Comparison of ENCODE assay signal across 11 cellular contexts in the genomic region with DNA sequence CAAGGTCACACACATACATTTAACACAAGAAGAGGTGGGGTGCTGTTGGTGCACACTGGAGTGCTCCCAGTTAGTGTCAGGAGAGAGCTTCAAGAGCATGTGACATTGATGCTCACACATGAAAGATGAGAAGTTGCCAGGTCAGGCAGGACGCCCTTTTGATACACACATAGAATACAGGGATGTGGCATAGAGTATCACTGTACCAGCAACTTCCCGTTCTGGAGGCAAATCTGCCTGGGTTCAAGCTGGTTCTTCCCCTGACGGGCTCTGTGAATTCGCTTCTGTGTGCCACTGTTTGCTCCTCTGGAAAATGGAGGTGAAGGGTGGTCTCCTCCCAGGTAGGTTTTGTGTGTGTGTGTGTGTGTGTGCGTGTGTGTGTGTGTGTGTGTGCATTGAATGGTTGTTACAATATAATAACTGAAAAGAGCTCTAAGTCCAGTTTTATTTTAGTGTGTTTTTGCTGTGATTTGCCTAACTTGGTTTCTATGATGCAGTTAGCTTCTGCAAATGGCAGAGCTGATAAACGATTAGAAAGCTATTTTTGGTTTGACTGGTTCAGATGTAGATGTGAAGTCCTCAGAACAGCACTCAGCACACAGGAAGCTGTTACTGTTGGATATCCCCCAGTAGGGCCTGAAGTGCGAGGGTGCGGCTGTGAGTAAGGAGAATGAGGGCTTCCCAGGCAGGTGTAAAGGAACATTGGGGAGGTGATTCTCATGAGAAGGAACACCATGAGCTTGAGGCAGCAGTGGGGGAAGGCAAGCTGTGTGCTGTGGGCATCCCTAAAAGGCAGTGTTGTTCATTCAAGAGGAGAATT. TPM values are rescaled to one million over a fixed set of nuclear protein-coding genes. Genes with fewer than 3 reads are reported as not detected.
DNase-seq lines count a peak whose midpoint lies in the region; ATAC-seq lines count a peak whose summit lies in the region.
"Had no signal": no experiment of that assay in that cellular context is flagged by ENCODE, and none has a peak within 500 bp of the region (broad histone marks: within the 10 kb centered on the region; RNA-seq: fewer than 3 reads in every experiment).

No MANE protein-coding gene starts in this region.

- no peak overlapping the region for H2BK15ac ChIP-seq in neuronal stem cell (ENCODE audit: low read length)

- no peak overlapping the region for H2BK5ac ChIP-seq in neuronal stem cell (ENCODE audit: low read length)

- ATAC-seq in activated CD4-positive, alpha-beta T cell treated with anti-CD3 and anti-CD28 coated beads for 36 hours: peak; percentile 52
- ATAC-seq in HG02678 (IDR thresholded peaks at IDR 0.05; ENCODE audit: unreplicated experiment) (peak; percentile 42), GM21786 (IDR thresholded peaks at IDR 0.05; ENCODE audit: unreplicated experiment) (no peak)
- peak; percentile 20 for ATAC-seq in activated T-helper 17 cell treated with anti-CD3 and anti-CD28 coated beads, Interleukin-2, amount 50 U/mL, for 72 hours (replicated peaks)
- ATAC-seq: A549 had no signal

- peak overlapping the region; percentile 17 for H3K4ac ChIP-seq in neuronal stem cell (ENCODE audit: low read length)

- H3K4me3 ChIP-seq in neuronal stem cell (ENCODE audit: low read length in 2 of 2): no peak overlapping the region
- H3K4me3 ChIP-seq: A549, PC-9 had no signal

- H3K23ac ChIP-seq in neuronal stem cell (ENCODE audit: low read depth, low read length, poor library complexity): peak overlapping the region; percentile 18

- H3K9me3 ChIP-seq in neuronal stem cell (replicated peaks in 1 of 2; ENCODE audit: control insufficient read depth in 2 of 2, insufficient read depth in 1 of 2, low read depth in 1 of 2, low read length in 2 of 2): no peaks in the 10 kb centered on the region
- H3K9me3 ChIP-seq: A549 had no signal

- WGBS in neuronal stem cell (ENCODE audit: extremely low coverage in 2 of 2, insufficient read length in 2 of 2, insufficient replicate concordance in 1 of 2), 2 donors: no CpG with 5 or more reads among the region's 8 CpGs

- H3K79me1 ChIP-seq in neuronal stem cell (ENCODE audit: low read depth, low read length): peaks cover 9% of the 10 kb centered on the region

- H3K27ac ChIP-seq in neuronal stem cell (replicated peaks; ENCODE audit: low read length): no peak overlapping the region
- H3K27ac ChIP-seq: A549, PC-9 had no signal

- H4K8ac ChIP-seq in neuronal stem cell (ENCODE audit: low read depth, low read length): no peak overlapping the region

- peaks cover 29% of the 10 kb centered on the region for H3K36me3 Mint-ChIP-seq in activated CD4-positive, alpha-beta T cell treated with anti-CD3 and anti-CD28 coated beads for 36 hours (ENCODE audit: low read depth)
- peaks cover 11% of the 10 kb centered on the region for H3K36me3 Mint-ChIP-seq in activated T-helper 17 cell treated with anti-CD3 and anti-CD28 coated beads, Interleukin-2, amount 50 U/mL, for 72 hours (ENCODE audit: low read depth)

- DNase-seq in activated CD4-positive, alpha-beta T cell treated with anti-CD3 and anti-CD28 coated beads for 36 hours: peak; percentile 45
- no peak for DNase-seq in activated CD4-positive, alpha-beta T cell treated with anti-CD3 and anti-CD28 coated beads, Interleukin-2, amount 50 U/mL, for 1 hour
- no peak for DNase-seq in neuronal stem cell (ENCODE audit: low spot score)
- DNase-seq in NCI-H2107 treated with DMSO at 0.1 percent for 48 hours (lab: John Stamatoyannopoulos, UW; ENCODE audit: unreplicated experiment): no peak
- no peak for DNase-seq in EL
- DNase-seq: mammary epithelial cell, PC-9 had no signal

- POLR2A ChIA-PET in activated CD4-positive, alpha-beta T cell treated with anti-CD3 and anti-CD28 coated beads for 36 hours (lab: Charles Lee): interaction anchor here (0.8 to 1.2 kb wide), 2 partner anchors 10 to 56 kb away, joined by 3 read pairs; no protein-coding TSS in a partner anchor

- no peaks in the 10 kb centered on the region for H3K36me3 ChIP-seq in neuronal stem cell (replicated peaks in 1 of 2; ENCODE audit: control insufficient read depth in 2 of 2, insufficient read depth in 2 of 2, low read length in 2 of 2)

- no peak overlapping the region for H2AK5ac ChIP-seq in neuronal stem cell (ENCODE audit: low read depth, low read length)

- no peaks in the 10 kb centered on the region for H3K9me3 Mint-ChIP-seq in activated CD4-positive, alpha-beta T cell treated with anti-CD3 and anti-CD28 coated beads for 36 hours (ENCODE audit: low read depth)
- H3K9me3 Mint-ChIP-seq in activated T-helper 17 cell treated with anti-CD3 and anti-CD28 coated beads, Interleukin-2, amount 50 U/mL, for 72 hours: no peaks in the 10 kb centered on the region

- peak overlapping the region; percentile 16 for H3K4me3 Mint-ChIP-seq in activated CD4-positive, alpha-beta T cell treated with anti-CD3 and anti-CD28 coated beads for 36 hours
- peak overlapping the region; percentile 56 for H3K4me3 Mint-ChIP-seq in activated T-helper 17 cell treated with anti-CD3 and anti-CD28 coated beads, Interleukin-2, amount 50 U/mL, for 72 hours

- no peak overlapping the region for H3K4me2 ChIP-seq in neuronal stem cell (ENCODE audit: insufficient read depth, low read length, poor library complexity, severe bottlenecking)
- H3K4me2 ChIP-seq: A549, PC-9 had no signal

- no peak overlapping the region for H2AFZ ChIP-seq in neuronal stem cell (ENCODE audit: low read length)
- H2AFZ ChIP-seq: PC-9 had no signal

- no peaks in the 10 kb centered on the region for H3K27me3 ChIP-seq in neuronal stem cell (ENCODE audit: control insufficient read depth in 3 of 3, insufficient read depth in 3 of 3, low read depth in 1 of 3, low read length in 3 of 3)

- no peaks in the 10 kb centered on the region for H3K27me3 Mint-ChIP-seq in activated CD4-positive, alpha-beta T cell treated with anti-CD3 and anti-CD28 coated beads for 36 hours
- no peaks in the 10 kb centered on the region for H3K27me3 Mint-ChIP-seq in activated T-helper 17 cell treated with anti-CD3 and anti-CD28 coated beads, Interleukin-2, amount 50 U/mL, for 72 hours

- no peak overlapping the region for H2BK12ac ChIP-seq in neuronal stem cell (ENCODE audit: low read length)

- no peak overlapping the region for H2BK120ac ChIP-seq in neuronal stem cell (ENCODE audit: low read depth, low read length)

- H3K4me1 ChIP-seq in neuronal stem cell (ENCODE audit: control insufficient read depth in 2 of 2, insufficient read depth in 1 of 2, low read depth in 1 of 2, low read length in 2 of 2): peaks cover 7 to 8% of the 10 kb centered on the region in 2 donors

- H3K18ac ChIP-seq in neuronal stem cell (ENCODE audit: low read length): no peak overlapping the region

- H3K27ac Mint-ChIP-seq in activated CD4-positive, alpha-beta T cell treated with anti-CD3 and anti-CD28 coated beads for 36 hours: peak overlapping the region; percentile 83
- peak overlapping the region; percentile 80 for H3K27ac Mint-ChIP-seq in activated T-helper 17 cell treated with anti-CD3 and anti-CD28 coated beads, Interleukin-2, amount 50 U/mL, for 72 hours

- peak overlapping the region; percentile 11 for H3K14ac ChIP-seq in neuronal stem cell (ENCODE audit: low read length)

- CTCF ChIA-PET in activated CD4-positive, alpha-beta T cell treated with anti-CD3 and anti-CD28 coated beads for 36 hours (lab: Charles Lee): interaction anchor here (0.6 to 1.3 kb wide), 4 partner anchors 13 to 405 kb away, joined by 3 to 5 read pairs (median 4); no protein-coding TSS in a partner anchor

- peak overlapping the region; percentile 34 for H3K9ac ChIP-seq in neuronal stem cell (ENCODE audit: low read depth, low read length, poor library complexity)

- H4K91ac ChIP-seq in neuronal stem cell (ENCODE audit: low read depth, low read length, poor library complexity): no peak overlapping the region

- peaks cover 67% of the 10 kb centered on the region for H3K4me1 Mint-ChIP-seq in activated CD4-positive, alpha-beta T cell treated with anti-CD3 and anti-CD28 coated beads for 36 hours
- peaks cover 38% of the 10 kb centered on the region for H3K4me1 Mint-ChIP-seq in activated T-helper 17 cell treated with anti-CD3 and anti-CD28 coated beads, Interleukin-2, amount 50 U/mL, for 72 hours

- intact Hi-C loops in activated CD4-positive, alpha-beta T cell treated with anti-CD3 and anti-CD28 coated beads for 36 hours (cut with DNase I, micrococcal nuclease): no loop called here

RNA-seq across cellular contexts. Expression of a gene that starts 53.4 kb away (rescaled TPM):
- total RNA-seq in activated CD4-positive, alpha-beta T cell treated with anti-CD3 and anti-CD28 coated beads for 36 hours: 10 to 100 TPM; 45.9 to 71.6 TPM
- 10 to 100 TPM; 29.4 to 75.5 TPM for total RNA-seq in activated T-helper 17 cell treated with anti-CD3 and anti-CD28 coated beads, Interleukin-2, amount 50 U/mL, for 72 hours
- 14.1 TPM for polyA plus RNA-seq in neuronal stem cell (2013, experiment 1 of 2)
- polyA plus RNA-seq in neuronal stem cell (2013, experiment 2 of 2): 12.9 TPM
